Comparison of ENCODE assay signal across 1 cellular context in the genomic region with DNA sequence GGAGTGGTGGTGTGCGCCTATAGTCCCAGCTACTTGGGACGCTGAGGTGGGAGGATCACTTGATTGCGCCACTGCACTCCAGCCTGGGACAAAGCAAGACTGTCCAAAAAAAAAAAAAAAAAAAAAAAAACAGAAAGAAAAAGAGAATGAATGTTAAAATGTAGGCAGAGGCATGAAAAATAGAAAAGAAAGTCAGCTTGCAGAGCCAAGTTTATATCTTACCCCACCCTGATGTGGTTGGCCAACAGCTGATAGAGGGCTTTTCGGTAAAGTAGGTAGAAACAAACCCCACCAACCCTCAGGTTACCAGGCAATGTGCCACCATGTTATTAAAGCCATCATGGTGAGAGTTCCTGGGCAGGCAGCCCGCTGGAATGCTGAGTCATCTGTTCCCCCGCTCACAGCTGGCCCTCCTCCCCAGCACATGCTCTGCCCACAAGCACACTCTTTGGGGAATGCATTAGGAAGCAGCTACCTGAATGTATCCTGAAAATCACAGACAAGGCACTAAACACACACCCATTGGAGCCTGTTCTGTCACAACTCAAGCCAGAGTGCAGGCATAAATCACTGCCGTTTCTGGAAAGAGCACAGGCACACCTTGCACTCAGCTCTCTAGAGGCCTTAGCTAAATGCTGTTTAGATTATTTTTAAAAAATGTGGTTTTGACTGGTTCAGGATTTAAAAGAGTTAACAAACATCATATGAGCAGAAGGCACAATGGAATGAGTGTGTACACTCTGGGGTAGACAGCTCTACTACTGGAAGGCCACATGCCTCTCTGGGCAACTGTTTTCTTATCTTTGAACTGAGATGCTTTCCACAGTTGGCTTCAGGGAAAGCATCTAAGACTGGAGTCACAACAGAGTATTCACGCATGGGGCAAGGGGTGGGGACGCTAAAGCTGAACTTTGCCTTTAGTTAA.
TF ChIP-seq lines count a peak whose summit lies in the region.

No MANE protein-coding gene starts in this region.

TF ChIP-seq in HepG2, 621 proteins besides CTCF, POLR2A, EP300 and RAD21 (continued from another document and continues in another):
- no peak for TF ChIP-seq AKNA (CRISPR knock-in tag; IDR thresholded peaks at IDR 0.05; ENCODE audit: borderline replicate concordance)
- TF ChIP-seq NR2C2 (CRISPR knock-in tag; IDR thresholded peaks at IDR 0.05; ENCODE audit: borderline replicate concordance): 0 out of 2 replicates have a peak, but pooled peaks have one; percentile 27
- TF ChIP-seq HOXD1 (CRISPR knock-in tag; IDR thresholded peaks at IDR 0.05): no peak; the same call in 1 of the 2 replicates
- TF ChIP-seq MYNN (CRISPR knock-in tag; IDR thresholded peaks at IDR 0.05; ENCODE audit: low read depth): peak; percentile 29; the same call in 1 of the 2 replicates
- TF ChIP-seq GABPA (IDR thresholded peaks at IDR 0.05; ENCODE audit: low read depth, low read length): no peak
- no peak for TF ChIP-seq GABPA (CRISPR knock-in tag; IDR thresholded peaks at IDR 0.05; ENCODE audit: low read depth)
- TF ChIP-seq NFYC (CRISPR knock-in tag; IDR thresholded peaks at IDR 0.05): no peak
- TF ChIP-seq, protein P1, sequence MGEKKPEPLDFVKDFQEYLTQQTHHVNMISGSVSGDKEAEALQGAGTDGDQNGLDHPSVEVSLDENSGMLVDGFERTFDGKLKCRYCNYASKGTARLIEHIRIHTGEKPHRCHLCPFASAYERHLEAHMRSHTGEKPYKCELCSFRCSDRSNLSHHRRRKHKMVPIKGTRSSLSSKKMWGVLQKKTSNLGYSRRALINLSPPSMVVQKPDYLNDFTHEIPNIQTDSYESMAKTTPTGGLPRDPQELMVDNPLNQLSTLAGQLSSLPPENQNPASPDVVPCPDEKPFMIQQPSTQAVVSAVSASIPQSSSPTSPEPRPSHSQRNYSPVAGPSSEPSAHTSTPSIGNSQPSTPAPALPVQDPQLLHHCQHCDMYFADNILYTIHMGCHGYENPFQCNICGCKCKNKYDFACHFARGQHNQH (CRISPR knock-in tag; IDR thresholded peaks at IDR 0.05): peak; percentile 53; the same call in 1 of the 2 replicates
- TF ChIP-seq ZNF430 (CRISPR knock-in tag; IDR thresholded peaks at IDR 0.05): no peak; the same call in 1 of the 2 replicates
- 0 out of 2 replicates have a peak, but pooled peaks have one; percentile 44 for TF ChIP-seq ZNF142 (CRISPR knock-in tag; IDR thresholded peaks at IDR 0.05)
- TF ChIP-seq, protein P2, sequence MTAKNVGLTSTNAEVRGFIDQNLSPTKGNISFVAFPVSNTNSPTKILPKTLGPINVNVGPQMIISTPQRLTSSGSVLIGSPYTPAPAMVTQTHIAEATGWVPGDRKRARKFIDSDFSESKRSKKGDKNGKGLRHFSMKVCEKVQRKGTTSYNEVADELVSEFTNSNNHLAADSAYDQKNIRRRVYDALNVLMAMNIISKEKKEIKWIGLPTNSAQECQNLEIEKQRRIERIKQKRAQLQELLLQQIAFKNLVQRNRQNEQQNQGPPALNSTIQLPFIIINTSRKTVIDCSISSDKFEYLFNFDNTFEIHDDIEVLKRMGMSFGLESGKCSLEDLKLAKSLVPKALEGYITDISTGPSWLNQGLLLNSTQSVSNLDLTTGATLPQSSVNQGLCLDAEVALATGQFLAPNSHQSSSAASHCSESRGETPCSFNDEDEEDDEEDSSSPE (CRISPR knock-in tag; IDR thresholded peaks at IDR 0.05): 0 out of 2 replicates have a peak, but pooled peaks have one; percentile 18
- peak; percentile 97 for TF ChIP-seq TGIF2 (CRISPR knock-in tag; IDR thresholded peaks at IDR 0.05)
- TF ChIP-seq ZMYM2 (CRISPR knock-in tag; IDR thresholded peaks at IDR 0.05): no peak
- TF ChIP-seq ZFP36L2 (CRISPR knock-in tag; IDR thresholded peaks at IDR 0.05): no peak
- TF ChIP-seq KDM5A (IDR thresholded peaks at IDR 0.05; ENCODE audit: borderline replicate concordance, low read length): no peak
- no peak; the same call in 1 of the 2 replicates for TF ChIP-seq ZNF12 (CRISPR knock-in tag; IDR thresholded peaks at IDR 0.05)
- TF ChIP-seq REPIN1 (CRISPR knock-in tag; IDR thresholded peaks at IDR 0.05; ENCODE audit: borderline replicate concordance, low read depth): no peak
- no peak for TF ChIP-seq ZNF768 (CRISPR knock-in tag; IDR thresholded peaks at IDR 0.05)
- TF ChIP-seq, protein P3, sequence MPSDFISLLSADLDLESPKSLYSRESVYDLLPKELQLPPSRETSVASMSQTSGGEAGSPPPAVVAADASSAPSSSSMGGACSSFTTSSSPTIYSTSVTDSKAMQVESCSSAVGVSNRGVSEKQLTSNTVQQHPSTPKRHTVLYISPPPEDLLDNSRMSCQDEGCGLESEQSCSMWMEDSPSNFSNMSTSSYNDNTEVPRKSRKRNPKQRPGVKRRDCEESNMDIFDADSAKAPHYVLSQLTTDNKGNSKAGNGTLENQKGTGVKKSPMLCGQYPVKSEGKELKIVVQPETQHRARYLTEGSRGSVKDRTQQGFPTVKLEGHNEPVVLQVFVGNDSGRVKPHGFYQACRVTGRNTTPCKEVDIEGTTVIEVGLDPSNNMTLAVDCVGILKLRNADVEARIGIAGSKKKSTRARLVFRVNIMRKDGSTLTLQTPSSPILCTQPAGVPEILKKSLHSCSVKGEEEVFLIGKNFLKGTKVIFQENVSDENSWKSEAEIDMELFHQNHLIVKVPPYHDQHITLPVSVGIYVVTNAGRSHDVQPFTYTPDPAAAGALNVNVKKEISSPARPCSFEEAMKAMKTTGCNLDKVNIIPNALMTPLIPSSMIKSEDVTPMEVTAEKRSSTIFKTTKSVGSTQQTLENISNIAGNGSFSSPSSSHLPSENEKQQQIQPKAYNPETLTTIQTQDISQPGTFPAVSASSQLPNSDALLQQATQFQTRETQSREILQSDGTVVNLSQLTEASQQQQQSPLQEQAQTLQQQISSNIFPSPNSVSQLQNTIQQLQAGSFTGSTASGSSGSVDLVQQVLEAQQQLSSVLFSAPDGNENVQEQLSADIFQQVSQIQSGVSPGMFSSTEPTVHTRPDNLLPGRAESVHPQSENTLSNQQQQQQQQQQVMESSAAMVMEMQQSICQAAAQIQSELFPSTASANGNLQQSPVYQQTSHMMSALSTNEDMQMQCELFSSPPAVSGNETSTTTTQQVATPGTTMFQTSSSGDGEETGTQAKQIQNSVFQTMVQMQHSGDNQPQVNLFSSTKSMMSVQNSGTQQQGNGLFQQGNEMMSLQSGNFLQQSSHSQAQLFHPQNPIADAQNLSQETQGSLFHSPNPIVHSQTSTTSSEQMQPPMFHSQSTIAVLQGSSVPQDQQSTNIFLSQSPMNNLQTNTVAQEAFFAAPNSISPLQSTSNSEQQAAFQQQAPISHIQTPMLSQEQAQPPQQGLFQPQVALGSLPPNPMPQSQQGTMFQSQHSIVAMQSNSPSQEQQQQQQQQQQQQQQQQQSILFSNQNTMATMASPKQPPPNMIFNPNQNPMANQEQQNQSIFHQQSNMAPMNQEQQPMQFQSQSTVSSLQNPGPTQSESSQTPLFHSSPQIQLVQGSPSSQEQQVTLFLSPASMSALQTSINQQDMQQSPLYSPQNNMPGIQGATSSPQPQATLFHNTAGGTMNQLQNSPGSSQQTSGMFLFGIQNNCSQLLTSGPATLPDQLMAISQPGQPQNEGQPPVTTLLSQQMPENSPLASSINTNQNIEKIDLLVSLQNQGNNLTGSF (CRISPR knock-in tag; IDR thresholded peaks at IDR 0.05): 0 out of 2 replicates have a peak, but pooled peaks have one; percentile 22
- TF ChIP-seq ZBTB7A (CRISPR knock-in tag; IDR thresholded peaks at IDR 0.05): no peak
- peak; percentile 57; the same call in 1 of the 2 replicates for TF ChIP-seq POLR2G (IDR thresholded peaks at IDR 0.05; ENCODE audit: low read depth, low read length)
- peak; percentile 61; the same call in 1 of the 2 replicates for TF ChIP-seq ZZZ3 (CRISPR knock-in tag; IDR thresholded peaks at IDR 0.05; ENCODE audit: borderline replicate concordance)
- TF ChIP-seq ZNF773 (CRISPR knock-in tag; IDR thresholded peaks at IDR 0.05; ENCODE audit: borderline replicate concordance): no peak
- TF ChIP-seq NFE2L2 (IDR thresholded peaks at IDR 0.05; ENCODE audit: low read length): peak; percentile 99
- peak; percentile 24; the same call in 1 of the 2 replicates for TF ChIP-seq ZNF598 (CRISPR knock-in tag; IDR thresholded peaks at IDR 0.05; ENCODE audit: borderline replicate concordance)
- no peak for TF ChIP-seq ZIK1 (CRISPR knock-in tag; IDR thresholded peaks at IDR 0.05; ENCODE audit: borderline replicate concordance, low read depth)
- TF ChIP-seq CEBPB (IDR thresholded peaks at IDR 0.05; ENCODE audit: borderline replicate concordance, low read depth, low read length): 0 out of 2 replicates have a peak, but pooled peaks have one; percentile 25
- TF ChIP-seq ZNF317 (CRISPR knock-in tag; IDR thresholded peaks at IDR 0.05): no peak
- no peak for TF ChIP-seq MATR3 (CRISPR knock-in tag; IDR thresholded peaks at IDR 0.05)
- TF ChIP-seq ZNF432 (CRISPR knock-in tag; IDR thresholded peaks at IDR 0.05; ENCODE audit: borderline replicate concordance): no peak
- no peak for TF ChIP-seq KLF13 (CRISPR knock-in tag; IDR thresholded peaks at IDR 0.05)
- no peak for TF ChIP-seq CSRNP2 (CRISPR knock-in tag; conservative IDR thresholded peaks at IDR 0.05; ENCODE audit: low read depth)
- TF ChIP-seq SRF (IDR thresholded peaks at IDR 0.05; ENCODE audit: low read depth, low read length): no peak
